Comparison of ENCODE assay signal across 1 cellular context in genomic region chr6:113671440-113671839, GRCh38.
TF ChIP-seq lines count a peak whose summit lies in the region.

No MANE protein-coding gene starts in this region.

TF ChIP-seq in H1, 55 proteins besides CTCF, POLR2A, EP300 and RAD21 (continued from another document):
- TF ChIP-seq HDAC2 (IDR thresholded peaks at IDR 0.05; ENCODE audit: borderline replicate concordance in 1 of 2, low read depth in 2 of 2, low read length in 2 of 2) (no peak), RXRA (IDR thresholded peaks at IDR 0.05; ENCODE audit: insufficient read depth, low read depth, low read length) (no peak), NRF1 (IDR thresholded peaks at IDR 0.05; ENCODE audit: low read depth, low read length) (no peak)
